12 cellular contexts compared by ENCODE assay signal in the genomic region with DNA sequence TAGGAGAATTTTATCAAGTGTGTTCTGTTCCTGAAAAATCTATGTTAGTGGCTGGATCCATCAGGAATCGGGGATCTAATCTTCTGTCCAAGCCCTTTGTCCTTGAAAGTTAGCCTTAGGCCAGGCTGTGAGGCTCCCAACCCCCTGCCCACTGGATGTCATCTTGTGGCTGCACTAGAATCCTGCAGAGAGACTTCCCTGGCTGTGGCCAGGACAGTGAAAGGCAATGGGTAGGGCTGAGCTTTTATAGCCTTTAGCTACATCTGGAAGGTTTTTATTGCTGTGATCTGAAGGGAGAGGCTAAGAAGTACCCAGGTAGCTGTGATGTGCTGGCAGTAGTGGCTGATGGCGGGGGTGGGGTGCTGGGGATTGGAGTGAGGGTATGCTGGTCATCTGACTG. TPM values are rescaled to one million over a fixed set of nuclear protein-coding genes. Genes with fewer than 3 reads are reported as not detected.
DNase-seq lines count a peak whose midpoint lies in the region; ATAC-seq and TF ChIP-seq lines count a peak whose summit lies in the region.
"Had no signal": no experiment of that assay in that cellular context is flagged by ENCODE, and none has a peak within 500 bp of the region (broad histone marks: within the 10 kb centered on the region; RNA-seq: fewer than 3 reads in every experiment).

No MANE protein-coding gene starts in this region.

- H3K27ac ChIP-seq in gastroesophageal sphincter (peak overlapping the region in 3 of 4 donors; percentile 78 to 85 (median 82)), rectal smooth muscle tissue (ENCODE audit: low read depth, low read length) (peak overlapping the region; percentile 24)
- H3K27ac ChIP-seq in effector memory CD4-positive, alpha-beta T cell (ENCODE audit: insufficient read depth, low read length, poor library complexity, severe bottlenecking), result no peak overlapping the region
- H3K27ac ChIP-seq: neutrophil had no signal

- H3K36me3 Mint-ChIP-seq in CD14-positive monocyte, result peaks cover 36 to 45% of the 10 kb centered on the region in 2 donors

- H3K4me3 Mint-ChIP-seq in CD14-positive monocyte, result peak overlapping the region; percentile 96 to 99

- H3K27ac Mint-ChIP-seq in CD14-positive monocyte, result peak overlapping the region in 2 of 7 donors; percentile 11 to 23
- H3K27ac Mint-ChIP-seq: activated CD4-positive, alpha-beta T cell treated with anti-CD3 and anti-CD28 coated beads for 36 hours had no signal

- ATAC-seq in gastroesophageal sphincter, result no peak
- ATAC-seq: activated CD4-positive, alpha-beta T cell treated with anti-CD3 and anti-CD28 coated beads for 36 hours had no signal

- H3K9me3 ChIP-seq in gastroesophageal sphincter, result no peaks in the 10 kb centered on the region
- H3K9me3 ChIP-seq in effector memory CD4-positive, alpha-beta T cell (ENCODE audit: control insufficient read depth, low read length), result no peaks in the 10 kb centered on the region
- H3K9me3 ChIP-seq: neutrophil had no signal

- TF ChIP-seq POLR2A in gastroesophageal sphincter (IDR thresholded peaks at IDR 0.05) (no peak), lower leg skin (IDR thresholded peaks at IDR 0.05) (no peak)

- H3K27me3 ChIP-seq in gastroesophageal sphincter (no peaks in the 10 kb centered on the region), rectal smooth muscle tissue (ENCODE audit: control insufficient read depth, insufficient read depth, low read length) (no peaks in the 10 kb centered on the region)
- no peaks in the 10 kb centered on the region for H3K27me3 ChIP-seq in effector memory CD4-positive, alpha-beta T cell (replicated peaks; ENCODE audit: control insufficient read depth, insufficient read depth, low read length, poor library complexity, severe bottlenecking)

- H3K9ac ChIP-seq in rectal smooth muscle tissue (ENCODE audit: low read length), result no peak overlapping the region

- H3K4me1 ChIP-seq in gastroesophageal sphincter, result peaks cover 0 to 90% (median 36%) of the 10 kb centered on the region in 3 donors
- H3K4me1 ChIP-seq in rectal smooth muscle tissue (ENCODE audit: control insufficient read depth, insufficient read depth, low read length), result peaks cover 3% of the 10 kb centered on the region
- peaks cover 8% of the 10 kb centered on the region for H3K4me1 ChIP-seq in effector memory CD4-positive, alpha-beta T cell (ENCODE audit: control insufficient read depth, insufficient read depth, low read length, poor library complexity, severe bottlenecking)

- peaks cover 54% of the 10 kb centered on the region for H3K4me1 Mint-ChIP-seq in CD14-positive monocyte

- TF ChIP-seq CTCF in CD14-positive monocyte (IDR thresholded peaks at IDR 0.05), result no peak
- TF ChIP-seq CTCF in gastroesophageal sphincter (IDR thresholded peaks at IDR 0.05), result no peak
- no peak for TF ChIP-seq CTCF in lower leg skin (IDR thresholded peaks at IDR 0.05)

- no peaks in the 10 kb centered on the region for H3K9me3 Mint-ChIP-seq in CD14-positive monocyte

- in situ Hi-C loops in KBM-7 (cut with MboI; ENCODE audit: low pct_unique_long_range_greater_than_20kb, low sequenced_read_pairs), result no loop called here

- intact Hi-C loops in CD14-positive monocyte (cut with micrococcal nuclease), result no loop called here
- intact Hi-C loops in lower leg skin (cut with DNase I; ENCODE audit: low total_unique reads), result no loop called here

- H3K27me3 Mint-ChIP-seq in CD14-positive monocyte (ENCODE audit: low read depth in 3 of 3), result peaks cover 1 to 3% (median 3%) of the 10 kb centered on the region in 3 donors

- DNase-seq in CD14-positive monocyte (ENCODE audit: low spot score), result no peak
- DNase-seq in RPMI7951 (ENCODE audit: low read depth), result peak; percentile 39
- no peak for DNase-seq in effector memory CD4-positive, alpha-beta T cell
- no peak for DNase-seq in lower leg skin (ENCODE audit: low spot score in 2 of 2)
- no peak for DNase-seq in KBM-7
- no peak for DNase-seq in NCI-H1417 treated with DMSO at 0.1 percent for 48 hours (lab: John Stamatoyannopoulos, UW)
- DNase-seq: activated CD4-positive, alpha-beta T cell treated with anti-CD3 and anti-CD28 coated beads for 36 hours; amygdala had no signal

- TF ChIP-seq EP300 in gastroesophageal sphincter (IDR thresholded peaks at IDR 0.05), result no peak

- H3K36me3 ChIP-seq in gastroesophageal sphincter (no peaks in the 10 kb centered on the region), rectal smooth muscle tissue (ENCODE audit: control insufficient read depth, insufficient read depth, low read length) (no peaks in the 10 kb centered on the region)
- no peaks in the 10 kb centered on the region for H3K36me3 ChIP-seq in effector memory CD4-positive, alpha-beta T cell (ENCODE audit: control insufficient read depth, insufficient read depth, low read length)
- H3K36me3 ChIP-seq: neutrophil had no signal

- 83% methylated on average over 1 of the region's 2 CpGs; no CpG with 5 or more reads in 1 of the 2 donors for WGBS in gastroesophageal sphincter (ENCODE audit: low coverage in 1 of 2), 2 donors
- WGBS in lower leg skin, 2 donors, result 69 to 80% methylated on average over 2 of the region's 2 CpGs

- H3K4me3 ChIP-seq in gastroesophageal sphincter (peak overlapping the region in 1 of 2 donors; percentile 69), rectal smooth muscle tissue (ENCODE audit: low read length) (peak overlapping the region; percentile 74), lower leg skin (ENCODE audit: low read depth, poor library complexity, severe bottlenecking) (no peak overlapping the region)
- no peak overlapping the region for H3K4me3 ChIP-seq in effector memory CD4-positive, alpha-beta T cell (ENCODE audit: insufficient read depth, low read depth, low read length, poor library complexity, severe bottlenecking)

RNA-seq across cellular contexts. Expression of a gene that starts 2.1 kb away (rescaled TPM):
- 10 to 100 TPM; 31.5 to 49.2 TPM for polyA plus RNA-seq in CD14-positive monocyte
- 41.9 and 47.0 TPM in 2 replicates for total RNA-seq in RPMI7951 (2014; rRNA removed; shearing (Covaris generic))
- total RNA-seq in gastroesophageal sphincter (100 to 1,000 TPM in 1 of 4 donors, 10 to 100 TPM in 3; 30.0 to 100 (median 42.4) TPM), lower leg skin (10 to 100 TPM in 2 of 4 donors, 1 to 10 TPM in 2; 3.0 to 15.4 (median 9.1) TPM)

RNA-seq across cellular contexts. Expression of a gene that starts 27.0 kb away (rescaled TPM):
- under 1 TPM in 1 of 2 donors, not detected in 1; 0.54 TPM for polyA plus RNA-seq in CD14-positive monocyte
- total RNA-seq in RPMI7951 (2014; rRNA removed; shearing (Covaris generic)), result not detected in 2 replicates
- under 1 TPM in 2 of 4 donors, not detected in 2; 0.27 to 0.46 TPM for total RNA-seq in gastroesophageal sphincter
- 100 to 1,000 TPM in 3 of 4 donors, 10 to 100 TPM in 1; 74.1 to 112 (median 103) TPM for total RNA-seq in lower leg skin
- total RNA-seq: activated CD4-positive, alpha-beta T cell treated with anti-CD3 and anti-CD28 coated beads for 36 hours; glomerular endothelial cell had no signal

Comparison
In these comparisons a context has a peak if more than half of its experiments do, and no peak if none do; other contexts are left out.
1. RNA of a gene that starts 27.0 kb away (total RNA-seq): 74.1 to 112 TPM in lower leg skin; 0.27 to 0.46 TPM in gastroesophageal sphincter and not detected in RPMI7951; every median in the first group is over 10 times any median in the second.